Comparison of ENCODE assay signal across 8 cellular contexts in the genomic region with DNA sequence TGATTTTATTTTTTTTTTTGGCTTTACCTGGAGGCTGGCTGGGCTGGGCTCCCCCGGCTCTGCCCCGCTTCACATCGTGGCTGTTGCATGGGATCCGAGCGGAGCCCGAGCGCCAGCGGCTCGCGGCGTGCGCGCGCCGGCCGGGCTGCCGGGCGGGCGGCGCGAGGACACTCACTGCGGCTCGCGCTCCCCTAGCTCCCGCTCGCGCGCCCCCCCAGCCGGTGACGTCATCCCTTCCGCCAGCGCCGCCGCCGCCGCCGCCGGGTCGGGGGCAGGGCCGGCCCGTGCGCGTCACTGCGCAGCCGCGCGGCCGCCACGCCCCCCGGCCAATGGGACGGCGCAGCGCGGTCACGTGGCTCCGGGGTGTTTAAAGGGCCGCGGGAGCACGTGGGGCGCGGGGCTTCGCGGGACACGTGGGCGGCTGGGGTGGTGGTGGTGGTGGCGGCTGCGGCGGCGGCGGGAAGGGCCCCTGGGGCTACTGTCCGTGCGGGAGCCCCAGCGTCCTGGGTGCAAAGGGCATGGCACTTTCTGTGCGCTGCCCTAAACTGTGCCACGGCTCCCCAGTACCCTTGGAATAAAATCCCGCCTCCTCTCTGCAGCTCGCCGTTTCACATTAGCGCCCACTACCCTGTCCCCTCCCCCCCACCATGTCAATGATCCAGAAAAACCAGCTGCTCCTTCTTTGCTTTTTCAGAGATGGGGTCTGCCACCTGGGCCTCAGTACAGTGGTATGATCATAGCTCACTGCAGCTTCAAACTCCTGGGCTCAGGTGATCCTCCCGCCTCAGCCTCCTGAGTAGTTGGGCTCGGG. TPM values are rescaled to one million over a fixed set of nuclear protein-coding genes. Genes with fewer than 3 reads are reported as not detected.
DNase-seq lines count a peak whose midpoint lies in the region; ATAC-seq and TF ChIP-seq lines count a peak whose summit lies in the region.

A gene (minus strand): TSS at position 176 of the 811 bp plus-strand sequence. CDS start 54,672 bp downstream, outside the sequence.

- H3K4me3 ChIP-seq in BJ (ENCODE audit: low read depth, low read length) (peak within 1 kb of the TSS; percentile 59), HFF-Myc (replicated peaks; ENCODE audit: low read depth, low read length) (peak within 1 kb of the TSS; percentile 66), mucosa of descending colon (no peak within 1 kb of the TSS)

- CTCF ChIA-PET in BJ (lab: Yijun Ruan, JAX), result interaction anchor here (0.5 to 0.8 kb wide), 2 partner anchors 20 to 30 kb away, joined by 3 read pairs; no protein-coding TSS in a partner anchor

- H3K4me1 ChIP-seq in mucosa of descending colon (ENCODE audit: low read depth), result peaks cover 4% of the 10 kb centered on the region

- no peak for TF ChIP-seq POLR2A in erythroblast (IDR thresholded peaks at IDR 0.05; ENCODE audit: low read length)

- no peaks in the 10 kb centered on the region for H3K9me3 ChIP-seq in mucosa of descending colon

- DNase-seq in BJ (ENCODE audit: low read depth) (no peak), HFF-Myc (ENCODE audit: extremely low read depth, low read depth) (no peak), NCI-H82 (lab: John Stamatoyannopoulos, UW) (peak; percentile 89), activated T-cell treated with anti-CD3 and anti-CD28 coated beads for 48 hours (ENCODE audit: low read depth) (peak; percentile 67), erythroblast (lab: John Stamatoyannopoulos, UW) (peak; percentile 62 to 76), mucosa of descending colon (peak; percentile 60 to 76 (median 70))
- peak; percentile 37 to 49 for DNase-seq in stimulated activated CD8-positive, alpha-beta memory T cell treated with anti-CD3 and anti-CD28 coated beads, Interleukin-2, amount 100 ng/mL, for 1 hour (ENCODE audit: low read depth in 2 of 2)

- intact Hi-C loops in mucosa of descending colon (cut with DNase I, micrococcal nuclease), result no loop called here

- peak; percentile 82 for ATAC-seq in mucosa of descending colon
- no peak for ATAC-seq in HG03565 (IDR thresholded peaks at IDR 0.05; ENCODE audit: unreplicated experiment)

- POLR2A ChIA-PET in BJ (lab: Charles Lee), result no interaction called here

- H3K27me3 ChIP-seq in BJ (ENCODE audit: control insufficient read depth, insufficient read depth, low read length), result peaks cover 22% of the 10 kb centered on the region

- H3K36me3 ChIP-seq in BJ (ENCODE audit: control insufficient read depth, insufficient read depth, low read length), result no peaks in the 10 kb centered on the region
- no peaks in the 10 kb centered on the region for H3K36me3 ChIP-seq in mucosa of descending colon (ENCODE audit: low read depth)

- TF ChIP-seq CTCF in BJ (IDR thresholded peaks at IDR 0.05; ENCODE audit: insufficient read depth, low read depth, low read length), result no peak
- TF ChIP-seq CTCF in HFF-Myc (IDR thresholded peaks at IDR 0.05; ENCODE audit: low read depth, low read length, missing control alignments), result no peak
- no peak for TF ChIP-seq CTCF in mucosa of descending colon (IDR thresholded peaks at IDR 0.05)

RNA-seq across cellular contexts. Expression of the gene that starts here (rescaled TPM):
- 27.9 and 40.1 TPM in 2 replicates for polyA plus RNA-seq in BJ (2011; rRNA removed)
- polyA minus RNA-seq in BJ (2011; rRNA and poly(A)+ RNA removed), result 119 and 148 TPM in 2 replicates
- total RNA-seq in mucosa of descending colon, result 100 to 1,000 TPM in 1 of 3 donors, 10 to 100 TPM in 1, 1 to 10 TPM in 1; 7.2 to 131 (median 22.5) TPM

Comparison
In these comparisons a context has a peak if more than half of its experiments do, and no peak if none do; other contexts are left out.
1. DNase-seq: peak in NCI-H82 (single experiment), activated T-cell treated with anti-CD3 and anti-CD28 coated beads for 48 hours (single experiment), erythroblast (2 of 2), mucosa of descending colon (3 of 3) and stimulated activated CD8-positive, alpha-beta memory T cell treated with anti-CD3 and anti-CD28 coated beads, Interleukin-2, amount 100 ng/mL, for 1 hour (2 of 2); none in BJ (single experiment) and HFF-Myc (single experiment).